In the genomic region with DNA sequence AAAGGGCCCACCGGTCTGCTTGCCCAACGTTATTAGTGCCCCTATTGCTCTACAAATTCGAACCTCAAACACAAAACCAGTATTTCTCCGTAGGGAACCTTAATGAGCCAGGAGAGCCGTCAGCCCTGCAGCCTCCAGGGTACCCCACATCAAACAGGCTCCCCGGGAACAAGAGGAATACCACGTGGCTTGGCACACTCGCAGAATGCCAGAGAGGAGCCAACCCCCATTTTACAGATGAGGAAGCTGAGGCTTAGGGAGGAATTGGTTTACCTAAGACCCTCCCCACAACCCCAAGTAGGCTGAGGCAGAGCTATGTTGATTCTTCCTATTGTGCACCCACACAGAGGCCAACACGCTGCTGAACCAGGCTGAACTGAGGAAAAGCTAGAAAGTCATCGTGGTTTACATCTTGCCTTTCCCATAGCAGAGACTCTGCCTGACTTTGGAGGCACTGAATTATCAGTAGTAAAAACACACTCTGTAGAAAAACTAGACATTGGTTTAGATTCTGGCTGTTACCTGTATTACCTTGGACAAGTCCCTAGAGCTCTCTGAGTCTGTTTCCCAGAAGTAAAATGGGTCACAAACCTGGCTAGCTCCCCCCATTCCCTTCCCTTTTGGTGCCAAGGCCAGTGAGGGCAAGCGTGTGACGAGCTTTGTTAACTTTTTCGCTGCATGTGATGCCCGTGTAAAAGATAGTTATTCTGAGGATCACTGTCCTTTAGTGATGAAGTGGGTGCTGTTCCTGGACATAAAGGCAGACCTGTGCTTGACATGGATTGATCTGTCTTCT, we compare ENCODE assay signal across 1 cellular context.
TF ChIP-seq lines count a peak whose summit lies in the region.

No MANE protein-coding gene starts in this region.

TF ChIP-seq in HepG2, 621 proteins besides CTCF, POLR2A, EP300 and RAD21 (continued from another document and continues in another):
- TF ChIP-seq, protein P1, sequence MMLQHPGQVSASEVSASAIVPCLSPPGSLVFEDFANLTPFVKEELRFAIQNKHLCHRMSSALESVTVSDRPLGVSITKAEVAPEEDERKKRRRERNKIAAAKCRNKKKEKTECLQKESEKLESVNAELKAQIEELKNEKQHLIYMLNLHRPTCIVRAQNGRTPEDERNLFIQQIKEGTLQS (CRISPR knock-in tag; IDR thresholded peaks at IDR 0.05), result no peak
- peak; percentile 37; the same call in 1 of the 2 replicates for TF ChIP-seq ZNF777 (CRISPR knock-in tag; IDR thresholded peaks at IDR 0.05)
- TF ChIP-seq CREB1 (IDR thresholded peaks at IDR 0.05), result no peak
- TF ChIP-seq CREB1 (CRISPR knock-in tag; IDR thresholded peaks at IDR 0.05), result no peak
- TF ChIP-seq ZSCAN30 (CRISPR knock-in tag; IDR thresholded peaks at IDR 0.05), result no peak; the same call in 1 of the 2 replicates
- TF ChIP-seq, protein P2, sequence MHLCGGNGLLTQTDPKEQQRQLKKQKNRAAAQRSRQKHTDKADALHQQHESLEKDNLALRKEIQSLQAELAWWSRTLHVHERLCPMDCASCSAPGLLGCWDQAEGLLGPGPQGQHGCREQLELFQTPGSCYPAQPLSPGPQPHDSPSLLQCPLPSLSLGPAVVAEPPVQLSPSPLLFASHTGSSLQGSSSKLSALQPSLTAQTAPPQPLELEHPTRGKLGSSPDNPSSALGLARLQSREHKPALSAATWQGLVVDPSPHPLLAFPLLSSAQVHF (CRISPR knock-in tag; IDR thresholded peaks at IDR 0.05), result no peak
- TF ChIP-seq, protein P3, sequence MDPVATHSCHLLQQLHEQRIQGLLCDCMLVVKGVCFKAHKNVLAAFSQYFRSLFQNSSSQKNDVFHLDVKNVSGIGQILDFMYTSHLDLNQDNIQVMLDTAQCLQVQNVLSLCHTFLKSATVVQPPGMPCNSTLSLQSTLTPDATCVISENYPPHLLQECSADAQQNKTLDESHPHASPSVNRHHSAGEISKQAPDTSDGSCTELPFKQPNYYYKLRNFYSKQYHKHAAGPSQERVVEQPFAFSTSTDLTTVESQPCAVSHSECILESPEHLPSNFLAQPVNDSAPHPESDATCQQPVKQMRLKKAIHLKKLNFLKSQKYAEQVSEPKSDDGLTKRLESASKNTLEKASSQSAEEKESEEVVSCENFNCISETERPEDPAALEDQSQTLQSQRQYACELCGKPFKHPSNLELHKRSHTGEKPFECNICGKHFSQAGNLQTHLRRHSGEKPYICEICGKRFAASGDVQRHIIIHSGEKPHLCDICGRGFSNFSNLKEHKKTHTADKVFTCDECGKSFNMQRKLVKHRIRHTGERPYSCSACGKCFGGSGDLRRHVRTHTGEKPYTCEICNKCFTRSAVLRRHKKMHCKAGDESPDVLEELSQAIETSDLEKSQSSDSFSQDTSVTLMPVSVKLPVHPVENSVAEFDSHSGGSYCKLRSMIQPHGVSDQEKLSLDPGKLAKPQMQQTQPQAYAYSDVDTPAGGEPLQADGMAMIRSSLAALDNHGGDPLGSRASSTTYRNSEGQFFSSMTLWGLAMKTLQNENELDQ (CRISPR knock-in tag; IDR thresholded peaks at IDR 0.05; ENCODE audit: borderline replicate concordance), result no peak
- no peak for TF ChIP-seq KDM5A (IDR thresholded peaks at IDR 0.05; ENCODE audit: borderline replicate concordance, low read length)
- TF ChIP-seq FOSL1 (CRISPR knock-in tag; IDR thresholded peaks at IDR 0.05; ENCODE audit: borderline replicate concordance), result no peak
- no peak for TF ChIP-seq ZNF33B (CRISPR knock-in tag; IDR thresholded peaks at IDR 0.05)
- no peak for TF ChIP-seq ZBTB1 (CRISPR knock-in tag; IDR thresholded peaks at IDR 0.05; ENCODE audit: borderline replicate concordance)
- no peak for TF ChIP-seq ZBTB42 (CRISPR knock-in tag; IDR thresholded peaks at IDR 0.05)
- TF ChIP-seq DNMT3B (CRISPR knock-in tag; conservative IDR thresholded peaks at IDR 0.05), result no peak
- TF ChIP-seq, protein P4, sequence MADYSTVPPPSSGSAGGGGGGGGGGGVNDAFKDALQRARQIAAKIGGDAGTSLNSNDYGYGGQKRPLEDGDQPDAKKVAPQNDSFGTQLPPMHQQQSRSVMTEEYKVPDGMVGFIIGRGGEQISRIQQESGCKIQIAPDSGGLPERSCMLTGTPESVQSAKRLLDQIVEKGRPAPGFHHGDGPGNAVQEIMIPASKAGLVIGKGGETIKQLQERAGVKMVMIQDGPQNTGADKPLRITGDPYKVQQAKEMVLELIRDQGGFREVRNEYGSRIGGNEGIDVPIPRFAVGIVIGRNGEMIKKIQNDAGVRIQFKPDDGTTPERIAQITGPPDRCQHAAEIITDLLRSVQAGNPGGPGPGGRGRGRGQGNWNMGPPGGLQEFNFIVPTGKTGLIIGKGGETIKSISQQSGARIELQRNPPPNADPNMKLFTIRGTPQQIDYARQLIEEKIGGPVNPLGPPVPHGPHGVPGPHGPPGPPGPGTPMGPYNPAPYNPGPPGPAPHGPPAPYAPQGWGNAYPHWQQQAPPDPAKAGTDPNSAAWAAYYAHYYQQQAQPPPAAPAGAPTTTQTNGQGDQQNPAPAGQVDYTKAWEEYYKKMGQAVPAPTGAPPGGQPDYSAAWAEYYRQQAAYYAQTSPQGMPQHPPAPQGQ (CRISPR knock-in tag; IDR thresholded peaks at IDR 0.05; ENCODE audit: borderline replicate concordance), result no peak
- no peak for TF ChIP-seq MZF1 (CRISPR knock-in tag; IDR thresholded peaks at IDR 0.05; ENCODE audit: borderline replicate concordance)
- TF ChIP-seq ZNF292 (CRISPR knock-in tag; IDR thresholded peaks at IDR 0.05; ENCODE audit: borderline replicate concordance, low read depth), result no peak
- TF ChIP-seq SMYD3 (CRISPR knock-in tag; IDR thresholded peaks at IDR 0.05), result 0 out of 2 replicates have a peak, but pooled peaks have one; percentile 17
- no peak for TF ChIP-seq TARDBP (CRISPR knock-in tag; IDR thresholded peaks at IDR 0.05)
- TF ChIP-seq TP53 (CRISPR knock-in tag; conservative IDR thresholded peaks at IDR 0.05), result no peak
- TF ChIP-seq ZNF788 (CRISPR knock-in tag; IDR thresholded peaks at IDR 0.05; ENCODE audit: borderline replicate concordance), result 0 out of 2 replicates have a peak, but pooled peaks have one; percentile 5
- no peak for TF ChIP-seq ZNF776 (CRISPR knock-in tag; IDR thresholded peaks at IDR 0.05)
- TF ChIP-seq NFKBIZ (CRISPR knock-in tag; IDR thresholded peaks at IDR 0.05), result no peak
- 0 out of 2 replicates have a peak, but pooled peaks have one; percentile 31 for TF ChIP-seq TCF7 (IDR thresholded peaks at IDR 0.05; ENCODE audit: low read depth)
- TF ChIP-seq ESRRA (CRISPR knock-in tag; IDR thresholded peaks at IDR 0.05; ENCODE audit: low read depth), result no peak
- no peak for TF ChIP-seq BHLHE40 (IDR thresholded peaks at IDR 0.05; ENCODE audit: low read length)
- no peak for TF ChIP-seq ISL2 (CRISPR knock-in tag; IDR thresholded peaks at IDR 0.05)
- TF ChIP-seq THYN1 (CRISPR knock-in tag; IDR thresholded peaks at IDR 0.05; ENCODE audit: borderline replicate concordance, low read depth), result 0 out of 2 replicates have a peak, but pooled peaks have one; percentile 40
- TF ChIP-seq, protein P5, sequence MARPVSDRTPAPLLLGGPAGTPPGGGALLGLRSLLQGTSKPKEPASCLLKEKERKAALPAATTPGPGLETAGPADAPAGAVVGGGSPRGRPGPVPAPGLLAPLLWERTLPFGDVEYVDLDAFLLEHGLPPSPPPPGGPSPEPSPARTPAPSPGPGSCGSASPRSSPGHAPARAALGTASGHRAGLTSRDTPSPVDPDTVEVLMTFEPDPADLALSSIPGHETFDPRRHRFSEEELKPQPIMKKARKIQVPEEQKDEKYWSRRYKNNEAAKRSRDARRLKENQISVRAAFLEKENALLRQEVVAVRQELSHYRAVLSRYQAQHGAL (CRISPR knock-in tag; IDR thresholded peaks at IDR 0.05; ENCODE audit: not compliant biosample characterization), result no peak
- no peak for TF ChIP-seq ZSCAN9 (CRISPR knock-in tag; IDR thresholded peaks at IDR 0.05; ENCODE audit: borderline replicate concordance)
- TF ChIP-seq, protein P6, sequence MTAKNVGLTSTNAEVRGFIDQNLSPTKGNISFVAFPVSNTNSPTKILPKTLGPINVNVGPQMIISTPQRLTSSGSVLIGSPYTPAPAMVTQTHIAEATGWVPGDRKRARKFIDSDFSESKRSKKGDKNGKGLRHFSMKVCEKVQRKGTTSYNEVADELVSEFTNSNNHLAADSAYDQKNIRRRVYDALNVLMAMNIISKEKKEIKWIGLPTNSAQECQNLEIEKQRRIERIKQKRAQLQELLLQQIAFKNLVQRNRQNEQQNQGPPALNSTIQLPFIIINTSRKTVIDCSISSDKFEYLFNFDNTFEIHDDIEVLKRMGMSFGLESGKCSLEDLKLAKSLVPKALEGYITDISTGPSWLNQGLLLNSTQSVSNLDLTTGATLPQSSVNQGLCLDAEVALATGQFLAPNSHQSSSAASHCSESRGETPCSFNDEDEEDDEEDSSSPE (CRISPR knock-in tag; IDR thresholded peaks at IDR 0.05), result no peak
- TF ChIP-seq, protein P7, sequence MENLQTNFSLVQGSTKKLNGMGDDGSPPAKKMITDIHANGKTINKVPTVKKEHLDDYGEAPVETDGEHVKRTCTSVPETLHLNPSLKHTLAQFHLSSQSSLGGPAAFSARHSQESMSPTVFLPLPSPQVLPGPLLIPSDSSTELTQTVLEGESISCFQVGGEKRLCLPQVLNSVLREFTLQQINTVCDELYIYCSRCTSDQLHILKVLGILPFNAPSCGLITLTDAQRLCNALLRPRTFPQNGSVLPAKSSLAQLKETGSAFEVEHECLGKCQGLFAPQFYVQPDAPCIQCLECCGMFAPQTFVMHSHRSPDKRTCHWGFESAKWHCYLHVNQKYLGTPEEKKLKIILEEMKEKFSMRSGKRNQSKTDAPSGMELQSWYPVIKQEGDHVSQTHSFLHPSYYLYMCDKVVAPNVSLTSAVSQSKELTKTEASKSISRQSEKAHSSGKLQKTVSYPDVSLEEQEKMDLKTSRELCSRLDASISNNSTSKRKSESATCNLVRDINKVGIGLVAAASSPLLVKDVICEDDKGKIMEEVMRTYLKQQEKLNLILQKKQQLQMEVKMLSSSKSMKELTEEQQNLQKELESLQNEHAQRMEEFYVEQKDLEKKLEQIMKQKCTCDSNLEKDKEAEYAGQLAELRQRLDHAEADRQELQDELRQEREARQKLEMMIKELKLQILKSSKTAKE (CRISPR knock-in tag; IDR thresholded peaks at IDR 0.05; ENCODE audit: borderline replicate concordance), result no peak
- TF ChIP-seq, protein P8, sequence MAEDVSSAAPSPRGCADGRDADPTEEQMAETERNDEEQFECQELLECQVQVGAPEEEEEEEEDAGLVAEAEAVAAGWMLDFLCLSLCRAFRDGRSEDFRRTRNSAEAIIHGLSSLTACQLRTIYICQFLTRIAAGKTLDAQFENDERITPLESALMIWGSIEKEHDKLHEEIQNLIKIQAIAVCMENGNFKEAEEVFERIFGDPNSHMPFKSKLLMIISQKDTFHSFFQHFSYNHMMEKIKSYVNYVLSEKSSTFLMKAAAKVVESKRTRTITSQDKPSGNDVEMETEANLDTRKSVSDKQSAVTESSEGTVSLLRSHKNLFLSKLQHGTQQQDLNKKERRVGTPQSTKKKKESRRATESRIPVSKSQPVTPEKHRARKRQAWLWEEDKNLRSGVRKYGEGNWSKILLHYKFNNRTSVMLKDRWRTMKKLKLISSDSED (CRISPR knock-in tag; IDR thresholded peaks at IDR 0.05), result no peak
- TF ChIP-seq, protein P9, sequence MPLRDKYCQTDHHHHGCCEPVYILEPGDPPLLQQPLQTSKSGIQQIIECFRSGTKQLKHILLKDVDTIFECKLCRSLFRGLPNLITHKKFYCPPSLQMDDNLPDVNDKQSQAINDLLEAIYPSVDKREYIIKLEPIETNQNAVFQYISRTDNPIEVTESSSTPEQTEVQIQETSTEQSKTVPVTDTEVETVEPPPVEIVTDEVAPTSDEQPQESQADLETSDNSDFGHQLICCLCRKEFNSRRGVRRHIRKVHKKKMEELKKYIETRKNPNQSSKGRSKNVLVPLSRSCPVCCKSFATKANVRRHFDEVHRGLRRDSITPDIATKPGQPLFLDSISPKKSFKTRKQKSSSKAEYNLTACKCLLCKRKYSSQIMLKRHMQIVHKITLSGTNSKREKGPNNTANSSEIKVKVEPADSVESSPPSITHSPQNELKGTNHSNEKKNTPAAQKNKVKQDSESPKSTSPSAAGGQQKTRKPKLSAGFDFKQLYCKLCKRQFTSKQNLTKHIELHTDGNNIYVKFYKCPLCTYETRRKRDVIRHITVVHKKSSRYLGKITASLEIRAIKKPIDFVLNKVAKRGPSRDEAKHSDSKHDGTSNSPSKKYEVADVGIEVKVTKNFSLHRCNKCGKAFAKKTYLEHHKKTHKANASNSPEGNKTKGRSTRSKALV (CRISPR knock-in tag; IDR thresholded peaks at IDR 0.05), result no peak
- TF ChIP-seq ZNF773 (CRISPR knock-in tag; IDR thresholded peaks at IDR 0.05; ENCODE audit: borderline replicate concordance), result no peak
- TF ChIP-seq ZNF841 (CRISPR knock-in tag; IDR thresholded peaks at IDR 0.05; ENCODE audit: borderline replicate concordance), result no peak
- no peak for TF ChIP-seq GLI4 (CRISPR knock-in tag; IDR thresholded peaks at IDR 0.05; ENCODE audit: borderline replicate concordance)
- TF ChIP-seq, protein P10, sequence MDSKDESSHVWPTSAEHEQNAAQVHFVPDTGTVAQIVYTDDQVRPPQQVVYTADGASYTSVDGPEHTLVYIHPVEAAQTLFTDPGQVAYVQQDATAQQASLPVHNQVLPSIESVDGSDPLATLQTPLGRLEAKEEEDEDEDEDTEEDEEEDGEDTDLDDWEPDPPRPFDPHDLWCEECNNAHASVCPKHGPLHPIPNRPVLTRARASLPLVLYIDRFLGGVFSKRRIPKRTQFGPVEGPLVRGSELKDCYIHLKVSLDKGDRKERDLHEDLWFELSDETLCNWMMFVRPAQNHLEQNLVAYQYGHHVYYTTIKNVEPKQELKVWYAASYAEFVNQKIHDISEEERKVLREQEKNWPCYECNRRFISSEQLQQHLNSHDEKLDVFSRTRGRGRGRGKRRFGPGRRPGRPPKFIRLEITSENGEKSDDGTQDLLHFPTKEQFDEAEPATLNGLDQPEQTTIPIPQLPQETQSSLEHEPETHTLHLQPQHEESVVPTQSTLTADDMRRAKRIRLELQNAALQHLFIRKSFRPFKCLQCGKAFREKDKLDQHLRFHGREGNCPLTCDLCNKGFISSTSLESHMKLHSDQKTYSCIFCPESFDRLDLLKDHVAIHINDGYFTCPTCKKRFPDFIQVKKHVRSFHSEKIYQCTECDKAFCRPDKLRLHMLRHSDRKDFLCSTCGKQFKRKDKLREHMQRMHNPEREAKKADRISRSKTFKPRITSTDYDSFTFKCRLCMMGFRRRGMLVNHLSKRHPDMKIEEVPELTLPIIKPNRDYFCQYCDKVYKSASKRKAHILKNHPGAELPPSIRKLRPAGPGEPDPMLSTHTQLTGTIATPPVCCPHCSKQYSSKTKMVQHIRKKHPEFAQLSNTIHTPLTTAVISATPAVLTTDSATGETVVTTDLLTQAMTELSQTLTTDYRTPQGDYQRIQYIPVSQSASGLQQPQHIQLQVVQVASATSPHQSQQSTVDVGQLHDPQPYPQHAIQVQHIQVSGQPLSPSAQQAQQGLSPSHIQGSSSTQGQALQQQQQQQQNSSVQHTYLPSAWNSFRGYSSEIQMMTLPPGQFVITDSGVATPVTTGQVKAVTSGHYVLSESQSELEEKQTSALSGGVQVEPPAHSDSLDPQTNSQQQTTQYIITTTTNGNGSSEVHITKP (CRISPR knock-in tag; IDR thresholded peaks at IDR 0.05; ENCODE audit: low read depth), result peak; percentile 8; the same call in 1 of the 2 replicates
- TF ChIP-seq, protein P11, sequence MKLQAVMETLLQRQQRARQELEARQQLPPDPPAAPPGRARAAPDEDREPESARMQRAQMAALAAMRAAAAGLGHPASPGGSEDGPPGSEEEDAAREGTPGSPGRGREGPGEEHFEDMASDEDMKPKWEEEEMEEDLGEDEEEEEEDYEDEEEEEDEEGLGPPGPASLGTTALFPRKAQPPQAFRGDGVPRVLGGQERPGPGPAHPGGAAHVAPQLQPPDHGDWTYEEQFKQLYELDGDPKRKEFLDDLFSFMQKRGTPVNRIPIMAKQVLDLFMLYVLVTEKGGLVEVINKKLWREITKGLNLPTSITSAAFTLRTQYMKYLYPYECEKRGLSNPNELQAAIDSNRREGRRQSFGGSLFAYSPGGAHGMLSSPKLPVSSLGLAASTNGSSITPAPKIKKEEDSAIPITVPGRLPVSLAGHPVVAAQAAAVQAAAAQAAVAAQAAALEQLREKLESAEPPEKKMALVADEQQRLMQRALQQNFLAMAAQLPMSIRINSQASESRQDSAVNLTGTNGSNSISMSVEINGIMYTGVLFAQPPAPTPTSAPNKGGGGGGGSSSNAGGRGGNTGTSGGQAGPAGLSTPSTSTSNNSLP (IDR thresholded peaks at IDR 0.05; ENCODE audit: low read depth, low read length), result no peak
- no peak for TF ChIP-seq ZNF547 (CRISPR knock-in tag; IDR thresholded peaks at IDR 0.05)
